ENCODE assay signal across 13 cellular contexts in the genomic region with DNA sequence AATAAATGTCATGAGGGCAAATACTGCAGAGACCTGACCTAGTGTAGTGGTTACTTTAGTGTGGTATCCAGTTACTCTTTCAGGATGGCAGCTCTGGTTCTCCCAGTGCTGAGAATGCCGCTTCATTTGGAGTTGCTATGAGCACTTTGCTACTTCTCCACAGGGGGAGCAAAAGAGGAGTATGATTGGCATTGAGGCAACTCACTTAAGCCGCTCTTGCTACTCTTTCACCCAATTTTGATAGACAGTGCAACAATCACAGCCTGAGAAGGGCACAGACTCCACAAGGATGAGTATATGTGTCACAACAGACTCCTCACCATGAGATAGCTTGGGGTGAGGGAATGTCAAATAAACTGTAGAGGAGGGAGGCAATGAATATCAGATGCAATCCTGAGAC.
DNase-seq lines count a peak whose midpoint lies in the region; ATAC-seq and TF ChIP-seq lines count a peak whose summit lies in the region.
"Had no signal": no experiment of that assay in that cellular context is flagged by ENCODE, and none has a peak within 500 bp of the region (broad histone marks: within the 10 kb centered on the region; RNA-seq: fewer than 3 reads in every experiment).

No MANE protein-coding gene starts in this region.

- H3K4me3 ChIP-seq in mammary epithelial cell (replicated peaks in 1 of 3; ENCODE audit: insufficient read depth in 1 of 3, low read depth in 2 of 3, low read length in 3 of 3), result no peak overlapping the region
- H3K4me3 ChIP-seq: SJSA1 had no signal

- no peaks in the 10 kb centered on the region for H3K79me2 ChIP-seq in mammary epithelial cell (ENCODE audit: insufficient read depth, low read length)

- BruUV-seq in mammary epithelial cell (replicated peaks; lab: Mats Ljungman, UMichigan), result no TSS peak

- no peaks in the 10 kb centered on the region for H3K9me3 ChIP-seq in mammary epithelial cell (replicated peaks; ENCODE audit: insufficient read depth, low read length)
- H3K9me3 ChIP-seq: SJSA1 had no signal

- CTCF ChIA-PET in mammary epithelial cell (lab: Charles Lee; ENCODE audit: low non-redundant PET), result no interaction called here

- no peak overlapping the region for H3K4me3 Mint-ChIP-seq in stimulated activated effector memory CD8-positive, alpha-beta T cell treated with anti-CD3 and anti-CD28 coated beads, Interleukin-12 subunit alpha, Interleukin-12 subunit beta, amount 100 ng/mL, for 72 hours

- no peaks in the 10 kb centered on the region for H3K4me1 ChIP-seq in mammary epithelial cell (ENCODE audit: insufficient read depth, low read length)
- H3K4me1 ChIP-seq: SJSA1 had no signal

- no peaks in the 10 kb centered on the region for H3K9me3 Mint-ChIP-seq in stimulated activated effector memory CD8-positive, alpha-beta T cell treated with anti-CD3 and anti-CD28 coated beads, Interleukin-12 subunit alpha, Interleukin-12 subunit beta, amount 100 ng/mL, for 72 hours

- H3K27ac ChIP-seq in mammary epithelial cell (ENCODE audit: insufficient read depth, low read depth, low read length), result no peak overlapping the region
- H3K27ac ChIP-seq: SJSA1 had no signal

- no peaks in the 10 kb centered on the region for H4K20me1 ChIP-seq in mammary epithelial cell (ENCODE audit: insufficient read depth, low read length)

- H3K9ac ChIP-seq in mammary epithelial cell (ENCODE audit: insufficient read depth, low read length), result no peak overlapping the region

- TF ChIP-seq CTCF in mammary epithelial cell (conservative IDR thresholded peaks at IDR 0.05 in 1 of 2, IDR thresholded peaks at IDR 0.05 in 1 of 2; ENCODE audit: extremely low read depth in 1 of 2, insufficient read depth in 1 of 2, low read depth in 1 of 2, low read length in 2 of 2), result peak; percentile 13 to 17

- H3K36me3 ChIP-seq in mammary epithelial cell (ENCODE audit: insufficient read depth, low read length), result no peaks in the 10 kb centered on the region
- H3K36me3 ChIP-seq: SJSA1 had no signal

- H2AFZ ChIP-seq in mammary epithelial cell (ENCODE audit: low read depth, low read length), result no peak overlapping the region

- dilution Hi-C loops in mammary epithelial cell (cut with HindIII; ENCODE audit: low sequenced_read_pairs), result no loop called here

- in situ Hi-C loops in mammary epithelial cell (cut with MboI; ENCODE audit: low sequenced_read_pairs in 2 of 2), result no loop called here

- no peaks in the 10 kb centered on the region for H3K36me3 Mint-ChIP-seq in stimulated activated effector memory CD8-positive, alpha-beta T cell treated with anti-CD3 and anti-CD28 coated beads, Interleukin-12 subunit alpha, Interleukin-12 subunit beta, amount 100 ng/mL, for 72 hours

- peak; percentile 13 for ATAC-seq in stimulated activated effector memory CD8-positive, alpha-beta T cell treated with anti-CD3 and anti-CD28 coated beads, Interleukin-12 subunit alpha, Interleukin-12 subunit beta, amount 100 ng/mL, for 72 hours
- ATAC-seq: activated CD4-positive, CD25-positive, alpha-beta regulatory T cell treated with anti-CD3 and anti-CD28 coated beads, Interleukin-2, amount 50 U/mL, for 24 hours had no signal

- H3K4me1 Mint-ChIP-seq in stimulated activated effector memory CD8-positive, alpha-beta T cell treated with anti-CD3 and anti-CD28 coated beads, Interleukin-12 subunit alpha, Interleukin-12 subunit beta, amount 100 ng/mL, for 72 hours, result no peaks in the 10 kb centered on the region

- H3K27me3 ChIP-seq in mammary epithelial cell (ENCODE audit: insufficient read depth, low read length), result no peaks in the 10 kb centered on the region
- H3K27me3 ChIP-seq: SJSA1 had no signal

- WGBS in mammary epithelial cell (ENCODE audit: low coverage, missing lambda C conversion rate), result 68% methylated on average over 2 of the region's 2 CpGs

- DNase-seq in NCI-H748 (lab: John Stamatoyannopoulos, UW; ENCODE audit: unreplicated experiment), result peak; percentile 1
- DNase-seq in NCI-H748 treated with DMSO at 0.1 percent for 48 hours (lab: John Stamatoyannopoulos, UW), result no peak
- DNase-seq in NAMALWA (ENCODE audit: low spot score), result peak; percentile 20
- DNase-seq in mammary epithelial cell, result no peak
- no peak for DNase-seq in stimulated activated effector memory CD8-positive, alpha-beta T cell treated with anti-CD3 and anti-CD28 coated beads, Interleukin-12 subunit alpha, Interleukin-12 subunit beta, amount 100 ng/mL, for 72 hours (ENCODE audit: low spot score in 2 of 2)
- DNase-seq in NCI-H2081 (lab: John Stamatoyannopoulos, UW), result no peak
- no peak for DNase-seq in SIG-M5 (lab: John Stamatoyannopoulos, UW)
- no peak for DNase-seq in SW 1271 (lab: John Stamatoyannopoulos, UW)
- DNase-seq: hypothalamus, NCI-H2227 treated with DMSO at 0.1 percent for 48 hours, substantia nigra had no signal

- intact Hi-C loops in mammary epithelial cell (cut with micrococcal nuclease), result no loop called here

- no peak overlapping the region for H3K27ac Mint-ChIP-seq in stimulated activated effector memory CD8-positive, alpha-beta T cell treated with anti-CD3 and anti-CD28 coated beads, Interleukin-12 subunit alpha, Interleukin-12 subunit beta, amount 100 ng/mL, for 72 hours

- no peak overlapping the region for H3K4me2 ChIP-seq in mammary epithelial cell (ENCODE audit: insufficient read depth, low read depth, low read length)

Comparison
In these comparisons a context has a peak if more than half of its experiments do, and no peak if none do; other contexts are left out.
1. DNase-seq: peak in NCI-H748 (single experiment) and NAMALWA (single experiment); none in NCI-H748 treated with DMSO at 0.1 percent for 48 hours (single experiment), mammary epithelial cell (single experiment), stimulated activated effector memory CD8-positive, alpha-beta T cell treated with anti-CD3 and anti-CD28 coated beads, Interleukin-12 subunit alpha, Interleukin-12 subunit beta, amount 100 ng/mL, for 72 hours (0 of 2), NCI-H2081 (0 of 2), SIG-M5 (single experiment) and SW 1271 (0 of 2).